8 cellular contexts compared by ENCODE assay signal in genomic region chr2:144515425-144515693, GRCh38. TPM values are rescaled to one million over a fixed set of nuclear protein-coding genes. Genes with fewer than 3 reads are reported as not detected.
A peak's percentile ranks its signal among the peaks of the same experiment; 100 is the strongest.
DNase-seq lines count a peak whose midpoint lies in the region; ATAC-seq and TF ChIP-seq lines count a peak whose summit lies in the region.

No MANE protein-coding gene starts in this region.

- peaks cover 0 to 3% (median 0%) of the 10 kb centered on the region in 3 donors for H3K9me3 Mint-ChIP-seq in IgD-negative memory B cell
- no peaks in the 10 kb centered on the region for H3K9me3 Mint-ChIP-seq in nephron

- peak overlapping the region; percentile 49 to 97 (median 94) for H3K27ac Mint-ChIP-seq in IgD-negative memory B cell
- peak overlapping the region; percentile 98 to 99 (median 99) for H3K27ac Mint-ChIP-seq in nephron

- peaks cover 2% of the 10 kb centered on the region for H3K36me3 Mint-ChIP-seq in IgD-negative memory B cell
- peaks cover 47% of the 10 kb centered on the region for H3K36me3 Mint-ChIP-seq in nephron (ENCODE audit: low read depth)

- no peak for TF ChIP-seq CTCF in nephron (IDR thresholded peaks at IDR 0.05; ENCODE audit: unreplicated experiment in 3 of 3)

- H3K27me3 ChIP-seq in ACC112 (ENCODE audit: insufficient read depth, low read length) = no peaks in the 10 kb centered on the region
- H3K27me3 ChIP-seq in duodenal mucosa (ENCODE audit: control insufficient read depth in 1 of 2, insufficient read depth in 2 of 2, low read length in 2 of 2) = peaks cover 55 to 59% of the 10 kb centered on the region in 2 donors

- no peaks in the 10 kb centered on the region for H3K9me3 ChIP-seq in duodenal mucosa (ENCODE audit: control insufficient read depth in 1 of 2, low read length in 2 of 2)

- no peak overlapping the region for H2AFZ ChIP-seq in ACC112 (ENCODE audit: low read length, unreplicated experiment)

- H3K4me3 Mint-ChIP-seq in IgD-negative memory B cell (peak overlapping the region; percentile 85 to 94 (median 90)), nephron (peak overlapping the region; percentile 92 to 96 (median 94))

- H3K36me3 ChIP-seq in ACC112 (ENCODE audit: insufficient read depth, low read length) (no peaks in the 10 kb centered on the region), duodenal mucosa (ENCODE audit: control insufficient read depth in 1 of 2, insufficient read depth in 2 of 2, low read length in 2 of 2) (no peaks in the 10 kb centered on the region)

- H3K4me1 Mint-ChIP-seq in IgD-negative memory B cell = peaks cover 43 to 52% (median 48%) of the 10 kb centered on the region in 3 donors
- H3K4me1 Mint-ChIP-seq in nephron = peaks cover 42% of the 10 kb centered on the region

- H3K4me1 ChIP-seq in ACC112 (ENCODE audit: control insufficient read depth, insufficient read depth, low read length, unreplicated experiment) (peaks cover 37% of the 10 kb centered on the region), duodenal mucosa (ENCODE audit: control insufficient read depth in 1 of 2, insufficient read depth in 2 of 2, low read length in 2 of 2) (no peaks in the 10 kb centered on the region)

- H3K27ac ChIP-seq in ACC112 (ENCODE audit: low read depth, low read length) (peak overlapping the region; percentile 91), duodenal mucosa (ENCODE audit: low read depth, low read length) (peak overlapping the region; percentile 91)

- H3K27me3 Mint-ChIP-seq in IgD-negative memory B cell (peaks cover 4% of the 10 kb centered on the region), nephron (ENCODE audit: low read depth) (peaks cover 13% of the 10 kb centered on the region)

- ATAC-seq in HG02938 (IDR thresholded peaks at IDR 0.05; ENCODE audit: unreplicated experiment) (no peak), HG03442 (IDR thresholded peaks at IDR 0.05; ENCODE audit: unreplicated experiment) (no peak)

- DNase-seq in activated CD4-positive, CD25-positive, alpha-beta regulatory T cell treated with anti-CD3 and anti-CD28 coated beads, Interleukin-2, amount 50 U/mL, for 72 hours = no peak
- DNase-seq in amygdala (lab: John Stamatoyannopoulos, UW) = no peak

- peaks cover 95% of the 10 kb centered on the region for H3K79me2 ChIP-seq in ACC112 (ENCODE audit: control insufficient read depth, insufficient read depth, low read length, unreplicated experiment)

- H3K4me3 ChIP-seq in ACC112 (ENCODE audit: low read depth, low read length) = peak overlapping the region; percentile 88
- H3K4me3 ChIP-seq in duodenal mucosa (ENCODE audit: low read depth in 1 of 2, low read length in 2 of 2) = peak overlapping the region; percentile 62 to 63

- H3K9ac ChIP-seq in duodenal mucosa (ENCODE audit: low read depth in 1 of 2, low read length in 2 of 2) = peak overlapping the region; percentile 16 to 66

RNA-seq across cellular contexts. Expression of gene ZEB2, which starts 4.6 kb away (rescaled TPM):
- 51.5 TPM for polyA plus RNA-seq in IgD-negative memory B cell
